In the genomic region with DNA sequence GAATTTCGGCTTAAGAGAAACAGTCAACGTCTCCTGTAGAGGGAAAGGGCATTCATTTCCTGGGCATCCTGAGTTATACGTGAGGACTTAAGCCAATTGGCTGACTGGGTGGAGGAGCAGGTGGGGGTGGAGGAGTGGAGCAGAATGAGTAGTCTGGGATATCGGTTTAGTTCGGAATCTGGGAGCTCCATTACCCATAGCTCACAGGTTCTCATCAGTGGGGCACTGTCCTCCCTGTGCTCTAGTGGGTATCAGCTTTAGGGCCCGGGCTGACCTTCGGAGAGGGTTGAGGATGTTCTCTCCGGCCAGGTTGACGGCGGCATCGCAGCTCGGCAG, we compare ENCODE assay signal across 8 cellular contexts. TPM values are rescaled to one million over a fixed set of nuclear protein-coding genes. Genes with fewer than 3 reads are reported as not detected.
DNase-seq lines count a peak whose midpoint lies in the region; ATAC-seq and TF ChIP-seq lines count a peak whose summit lies in the region.

No MANE protein-coding gene starts in this region.

- H3K36me3 ChIP-seq in heart right ventricle: peaks cover 0 to 48% (median 37%) of the 10 kb centered on the region in 9 donors
- H3K36me3 ChIP-seq in esophagus squamous epithelium: peaks cover 20 to 47% (median 26%) of the 10 kb centered on the region in 3 donors

- no peaks in the 10 kb centered on the region for H3K27me3 ChIP-seq in heart right ventricle
- no peaks in the 10 kb centered on the region for H3K27me3 ChIP-seq in esophagus squamous epithelium

- H3K36me3 Mint-ChIP-seq in progenitor cell of endocrine pancreas (ENCODE audit: insufficient read depth): peaks cover 12% of the 10 kb centered on the region

- no peaks in the 10 kb centered on the region for H3K9me3 Mint-ChIP-seq in progenitor cell of endocrine pancreas (ENCODE audit: low read depth)

- H3K4me1 Mint-ChIP-seq in progenitor cell of endocrine pancreas (ENCODE audit: low read depth): peaks cover 5% of the 10 kb centered on the region

- H3K4me3 ChIP-seq in heart right ventricle (peak overlapping the region; percentile 55 to 86 (median 72)), esophagus squamous epithelium (peak overlapping the region; percentile 59 to 85 (median 73))

- no peaks in the 10 kb centered on the region for H3K27me3 Mint-ChIP-seq in progenitor cell of endocrine pancreas

- no peak for ATAC-seq in heart right ventricle
- ATAC-seq in Right ventricle myocardium superior (ENCODE audit: poor library complexity): no peak
- ATAC-seq in HG02642 (IDR thresholded peaks at IDR 0.05; ENCODE audit: poor library complexity, unreplicated experiment): no peak
- ATAC-seq in HG02870 (IDR thresholded peaks at IDR 0.05; ENCODE audit: unreplicated experiment): no peak

- no peak for TF ChIP-seq POLR2A in esophagus squamous epithelium (IDR thresholded peaks at IDR 0.05)

- 1 to 5% methylated on average over 12 of the region's 12 CpGs for WGBS in heart right ventricle, 2 donors
- WGBS in esophagus squamous epithelium, 2 donors: 0% methylated on average over 5 to 6 of the region's 12 CpGs

- H3K9me3 ChIP-seq in heart right ventricle: no peaks in the 10 kb centered on the region
- no peaks in the 10 kb centered on the region for H3K9me3 ChIP-seq in esophagus squamous epithelium

- CTCF ChIA-PET in RWPE1 (lab: Yijun Ruan, JAX): interaction anchor here (0.7 to 1.7 kb wide), 4 partner anchors 10 to 1687 kb away, joined by 3 to 8 read pairs (median 4); no protein-coding TSS in a partner anchor

- peak overlapping the region; percentile 90 for H3K4me3 Mint-ChIP-seq in progenitor cell of endocrine pancreas (ENCODE audit: low read depth)

- peaks cover 7 to 58% (median 55%) of the 10 kb centered on the region in 9 donors for H3K4me1 ChIP-seq in heart right ventricle
- H3K4me1 ChIP-seq in esophagus squamous epithelium: peaks cover 22 to 54% (median 27%) of the 10 kb centered on the region in 3 donors

- TF ChIP-seq CTCF in heart right ventricle (IDR thresholded peaks at IDR 0.05) (no peak), RWPE1 (conservative IDR thresholded peaks at IDR 0.05; ENCODE audit: low read depth) (no peak), esophagus squamous epithelium (IDR thresholded peaks at IDR 0.05) (no peak), progenitor cell of endocrine pancreas (IDR thresholded peaks at IDR 0.05; ENCODE audit: unreplicated experiment) (no peak), GM20000 (IDR thresholded peaks at IDR 0.05; ENCODE audit: extremely low read depth, missing control alignments) (no peak)

- no peak for DNase-seq in heart right ventricle
- no peak for DNase-seq in Right ventricle myocardium superior
- DNase-seq in RWPE1 (ENCODE audit: low spot score): peak; percentile 66
- no peak for DNase-seq in esophagus squamous epithelium (lab: John Stamatoyannopoulos, UW)
- DNase-seq in progenitor cell of endocrine pancreas (ENCODE audit: low spot score, unreplicated experiment): no peak
- no peak for DNase-seq in GM20000 (ENCODE audit: low spot score)

- H3K27ac ChIP-seq in heart right ventricle (peak overlapping the region; percentile 94 to 100 (median 99)), RWPE1 (peak overlapping the region; percentile 98), esophagus squamous epithelium (peak overlapping the region; percentile 97 to 99 (median 99))

- POLR2A ChIA-PET in RWPE1 (lab: Yijun Ruan, JAX; ENCODE audit: low non-redundant PET): interaction anchor here (0.5 kb wide), 1 partner anchor 115 kb away, joined by 7 read pairs; no protein-coding TSS in a partner anchor

- peak overlapping the region; percentile 99 for H3K27ac Mint-ChIP-seq in progenitor cell of endocrine pancreas

- intact Hi-C loops in heart right ventricle (cut with DNase I) (loop anchor here in 1 of 10 donors (2.0 kb wide), 1 partner anchor 199 kb away; a partner anchor contains a TSS), Right ventricle myocardium superior (cut with DNase I) (no loop called here), esophagus squamous epithelium (cut with DNase I) (no loop called here)

RNA-seq across cellular contexts. Expression of a gene that starts 0.7 kb away (rescaled TPM):
- total RNA-seq in heart right ventricle (10 to 100 TPM; 55.6 to 93.6 (median 67.4) TPM), Right ventricle myocardium superior (84.7 TPM), esophagus squamous epithelium (10 to 100 TPM; 16.1 to 36.0 (median 20.4) TPM), progenitor cell of endocrine pancreas (68.1 and 68.2 TPM in 2 replicates)
- polyA plus RNA-seq in heart right ventricle: 100 to 1,000 TPM in 1 of 2 donors, 10 to 100 TPM in 1; 88.5 to 108 TPM

RNA-seq across cellular contexts. Expression of a gene that starts 12.1 kb away (rescaled TPM):
- total RNA-seq in heart right ventricle (10 to 100 TPM; 14.3 to 30.1 (median 17.9) TPM), Right ventricle myocardium superior (22.5 TPM), esophagus squamous epithelium (10 to 100 TPM; 35.6 to 68.9 (median 42.9) TPM), progenitor cell of endocrine pancreas (74.3 and 77.4 TPM in 2 replicates)
- polyA plus RNA-seq in heart right ventricle: 10 to 100 TPM; 14.0 to 20.9 TPM

RNA-seq across cellular contexts. Expression of a gene that starts 12.4 kb away (rescaled TPM):
- total RNA-seq in heart right ventricle: 1 to 10 TPM in 4 of 10 donors, under 1 TPM in 6; 0.24 to 2.5 (median 0.80) TPM
- polyA plus RNA-seq in heart right ventricle: 1 to 10 TPM; 1.0 to 1.8 TPM
- total RNA-seq in Right ventricle myocardium superior: 0.65 TPM
- total RNA-seq in esophagus squamous epithelium: under 1 TPM in 3 of 4 donors, not detected in 1; 0.13 to 0.95 (median 0.85) TPM
- total RNA-seq in progenitor cell of endocrine pancreas: 1.5 and 1.9 TPM in 2 replicates

RNA-seq across cellular contexts. Expression of a gene that starts 43.1 kb away (rescaled TPM):
- total RNA-seq in heart right ventricle (1 to 10 TPM; 3.6 to 9.0 (median 6.4) TPM), Right ventricle myocardium superior (8.8 TPM), esophagus squamous epithelium (10 to 100 TPM in 3 of 4 donors, 1 to 10 TPM in 1; 4.7 to 14.7 (median 11.8) TPM), progenitor cell of endocrine pancreas (38.3 and 40.0 TPM in 2 replicates)
- polyA plus RNA-seq in heart right ventricle: 1 to 10 TPM; 4.6 to 6.8 TPM
